ENCODE assay signal across 12 cellular contexts in genomic region chr2:42106257-42106816, GRCh38. TPM values are rescaled to one million over a fixed set of nuclear protein-coding genes. Genes with fewer than 3 reads are reported as not detected.
DNase-seq lines count a peak whose midpoint lies in the region; ATAC-seq and TF ChIP-seq lines count a peak whose summit lies in the region.
"Had no signal": no experiment of that assay in that cellular context is flagged by ENCODE, and none has a peak within 500 bp of the region (broad histone marks: within the 10 kb centered on the region; RNA-seq: fewer than 3 reads in every experiment).

No MANE protein-coding gene starts in this region.

- H3K36me3 ChIP-seq in GM23248 (ENCODE audit: low read depth) (no peaks in the 10 kb centered on the region), SJCRH30 (no peaks in the 10 kb centered on the region), lower lobe of right lung (no peaks in the 10 kb centered on the region), stomach (no peaks in the 10 kb centered on the region)
- H3K36me3 ChIP-seq: ovary had no signal

- 89 to 90% methylated on average over 10 of the region's 10 CpGs for WGBS in GM23248 (ENCODE audit: low coverage in 1 of 2, low lambda C conversion rate in 2 of 2, missing lambda C conversion rate in 2 of 2), 2 experiments
- 75 to 84% (median 79%) methylated on average over 10 of the region's 10 CpGs for WGBS in stomach, 5 donors

- no peak for TF ChIP-seq POLR2A in stomach (IDR thresholded peaks at IDR 0.05)

- H3K9me3 ChIP-seq in GM23248 (ENCODE audit: low read depth) (no peaks in the 10 kb centered on the region), SJCRH30 (replicated peaks) (no peaks in the 10 kb centered on the region), lower lobe of right lung (no peaks in the 10 kb centered on the region), stomach (no peaks in the 10 kb centered on the region)
- H3K9me3 ChIP-seq: ovary had no signal

- no peak for DNase-seq in GM23248
- no peak for DNase-seq in SJCRH30
- DNase-seq in lower lobe of right lung = no peak
- DNase-seq in stomach = no peak
- no peak for DNase-seq in HuH-7.5 (ENCODE audit: low spot score)
- DNase-seq in HCEC 1CT = no peak
- DNase-seq: foreskin keratinocyte, NCI-H2029 treated with DMSO at 0.1 percent for 48 hours, NCI-H526 treated with DMSO at 0.1 percent for 48 hours, ovary had no signal

- no peak overlapping the region for H3K4me2 ChIP-seq in GM23248 (ENCODE audit: unreplicated experiment)

- H3K79me2 ChIP-seq in GM23248 (ENCODE audit: insufficient read depth) = no peaks in the 10 kb centered on the region

- H3K27me3 ChIP-seq in GM23248 (replicated peaks; ENCODE audit: insufficient read depth) = no peaks in the 10 kb centered on the region
- no peaks in the 10 kb centered on the region for H3K27me3 ChIP-seq in SJCRH30
- no peaks in the 10 kb centered on the region for H3K27me3 ChIP-seq in lower lobe of right lung (ENCODE audit: low read depth)
- no peaks in the 10 kb centered on the region for H3K27me3 ChIP-seq in stomach
- H3K27me3 ChIP-seq: ovary had no signal

- H3K4me3 ChIP-seq in GM23248 = no peak overlapping the region
- peak overlapping the region; percentile 37 for H3K4me3 ChIP-seq in SJCRH30
- H3K4me3 ChIP-seq in lower lobe of right lung = peak overlapping the region; percentile 17
- H3K4me3 ChIP-seq in stomach = no peak overlapping the region
- H3K4me3 ChIP-seq: ovary had no signal

- H3F3A ChIP-seq in GM23248 (ENCODE audit: insufficient read depth) = peaks cover 10% of the 10 kb centered on the region

- intact Hi-C loops in lower lobe of right lung (cut with DNase I) = no loop called here
- intact Hi-C loops in stomach (cut with DNase I; ENCODE audit: low total_unique reads) = no loop called here

- ATAC-seq in lower lobe of right lung = no peak
- no peak for ATAC-seq in HG03460 (IDR thresholded peaks at IDR 0.05; ENCODE audit: unreplicated experiment)
- no peak for ATAC-seq in GM19351 (IDR thresholded peaks at IDR 0.05; ENCODE audit: unreplicated experiment)
- ATAC-seq: foreskin keratinocyte had no signal

- TF ChIP-seq CTCF in lower lobe of right lung (IDR thresholded peaks at IDR 0.05) (no peak), stomach (IDR thresholded peaks at IDR 0.05) (no peak)

- in situ Hi-C loops in GM23248 (cut with MboI) = no loop called here

- no peak for TF ChIP-seq EP300 in stomach (IDR thresholded peaks at IDR 0.05)

- no peaks in the 10 kb centered on the region for H3K9me2 ChIP-seq in GM23248 (ENCODE audit: insufficient read depth)

- no peak overlapping the region for H3K27ac ChIP-seq in GM23248
- H3K27ac ChIP-seq in SJCRH30 = peak overlapping the region; percentile 70
- peak overlapping the region; percentile 71 for H3K27ac ChIP-seq in lower lobe of right lung
- H3K27ac ChIP-seq in stomach = peak overlapping the region; percentile 19 to 89 (median 66)
- H3K27ac ChIP-seq: foreskin keratinocyte, ovary had no signal

- peak overlapping the region; percentile 51; the same call in 1 of the 2 replicates for H2AFZ ChIP-seq in GM23248

- H4K20me1 ChIP-seq in GM23248 (ENCODE audit: insufficient read depth) = no peaks in the 10 kb centered on the region

- no peak overlapping the region for H3K9ac ChIP-seq in GM23248

- H3K4me1 ChIP-seq in GM23248 (ENCODE audit: insufficient read depth) (peaks cover 13% of the 10 kb centered on the region), SJCRH30 (peaks cover 30% of the 10 kb centered on the region), lower lobe of right lung (peaks cover 65% of the 10 kb centered on the region), stomach (peaks cover 23 to 60% (median 27%) of the 10 kb centered on the region in 4 donors)

RNA-seq across cellular contexts. Expression of gene PKDCC, which starts 58.5 kb away (rescaled TPM):
- 9.9 and 12.8 TPM in 2 replicates for total RNA-seq in GM23248 (2014; rRNA removed; shearing (Covaris generic))
- polyA plus RNA-seq in GM23248 (2016; fragmentation: Nextera tagmentation; extraction: Ambion mirVana) (0.95 and 1.2 TPM in 2 replicates), stomach (10 to 100 TPM; 15.4 to 36.4 (median 31.7) TPM)
- total RNA-seq in SJCRH30 (2014; rRNA removed; shearing (Covaris generic)) = 361 and 363 TPM in 2 replicates
- total RNA-seq in lower lobe of right lung (65.8 TPM), stomach (100 to 1,000 TPM in 1 of 5 donors, 10 to 100 TPM in 4; 25.1 to 176 (median 66.8) TPM)
- total RNA-seq: foreskin keratinocyte had no signal

Comparison
In these comparisons a context has a peak if more than half of its experiments do, and no peak if none do; other contexts are left out.
1. H3K4me3 ChIP-seq: peak in SJCRH30 (single experiment) and lower lobe of right lung (single experiment); none in GM23248 (single experiment) and stomach (0 of 4).